In genomic region chr2:112724611-112725525, GRCh38 we compare ENCODE assay signal across 11 cellular contexts.
DNase-seq lines count a peak whose midpoint lies in the region; ATAC-seq and TF ChIP-seq lines count a peak whose summit lies in the region.
"Had no signal": no experiment of that assay in that cellular context is flagged by ENCODE, and none has a peak within 500 bp of the region (broad histone marks: within the 10 kb centered on the region; RNA-seq: fewer than 3 reads in every experiment).

No MANE protein-coding gene starts in this region.

- no peaks in the 10 kb centered on the region for H3K36me3 ChIP-seq in neutrophil

- ATAC-seq in HG02571 (IDR thresholded peaks at IDR 0.05; ENCODE audit: unreplicated experiment), result no peak
- no peak for ATAC-seq in GM19351 (IDR thresholded peaks at IDR 0.05; ENCODE audit: unreplicated experiment)

- TF ChIP-seq CTCF in LNCAP (IDR thresholded peaks at IDR 0.05) (0 out of 2 replicates have a peak, but pooled peaks have one; percentile 8), astrocyte of the spinal cord (IDR thresholded peaks at IDR 0.05; ENCODE audit: low read depth, low read length) (peak; percentile 35), neutrophil (IDR thresholded peaks at IDR 0.05) (no peak)

- no peaks in the 10 kb centered on the region for H3K27me3 ChIP-seq in neutrophil

- in situ Hi-C loops in astrocyte of the spinal cord (cut with HindIII; ENCODE audit: low sequenced_read_pairs), result no loop called here

- DNase-seq in NCI-H82 (lab: John Stamatoyannopoulos, UW) (peak; percentile 46), NCI-H82 treated with DMSO at 0.1 percent for 48 hours (lab: John Stamatoyannopoulos, UW; ENCODE audit: unreplicated experiment) (no peak), astrocyte of the spinal cord (ENCODE audit: low read depth, low spot score) (no peak), NCI-H748 (lab: John Stamatoyannopoulos, UW; ENCODE audit: unreplicated experiment) (no peak)
- DNase-seq: activated naive CD4-positive, alpha-beta T cell treated with anti-CD3 and anti-CD28 coated beads, Interleukin-2, amount 10 ng/mL, durations not matched to agents 7 days and 5 days; NCI-H774 had no signal

- peak overlapping the region; percentile 68 for H3K27ac ChIP-seq in neutrophil
- H3K27ac ChIP-seq: C4-2B had no signal

- H3K4me1 ChIP-seq in neutrophil (ENCODE audit: control insufficient read depth in 1 of 2, insufficient read depth in 1 of 2, low read depth in 1 of 2, low read length in 1 of 2), result peaks cover 31 to 37% of the 10 kb centered on the region in 2 experiments

- H3K9me3 ChIP-seq in neutrophil, result no peaks in the 10 kb centered on the region

- H3K4me3 ChIP-seq in astrocyte of the spinal cord (ENCODE audit: low read depth, low read length) (no peak overlapping the region), neutrophil (ENCODE audit: low read depth in 1 of 2, low read length in 1 of 2) (no peak overlapping the region)
